Comparison of ENCODE assay signal across 8 cellular contexts in genomic region chr6:33533163-33533869, GRCh38. TPM values are rescaled to one million over a fixed set of nuclear protein-coding genes. Genes with fewer than 3 reads are reported as not detected.
DNase-seq lines count a peak whose midpoint lies in the region; ATAC-seq lines count a peak whose summit lies in the region.
"Not testable (repeated sequence)": the region's sequence is repeated elsewhere in the genome, so short reads cannot be mapped to it uniquely, and the experiment has no call there.

No MANE protein-coding gene starts in this region.

- ATAC-seq in activated CD8-positive, alpha-beta memory T cell treated with anti-CD3 and anti-CD28 coated beads, Interleukin-2, amount 10 ng/mL, durations not matched to agents 7 days and 5 days = peak; percentile 81

- H3K27ac Mint-ChIP-seq in activated CD8-positive, alpha-beta memory T cell treated with anti-CD3 and anti-CD28 coated beads, Interleukin-2, amount 10 ng/mL, durations not matched to agents 7 days and 5 days = peak overlapping the region; percentile 86

- H3K9me3 Mint-ChIP-seq in activated CD8-positive, alpha-beta memory T cell treated with anti-CD3 and anti-CD28 coated beads, Interleukin-2, amount 10 ng/mL, durations not matched to agents 7 days and 5 days (ENCODE audit: low read depth) = not testable (repeated sequence)

- not testable (repeated sequence) for H3K36me3 ChIP-seq in KOPT-K1 (ENCODE audit: insufficient read depth, low read length)

- peak overlapping the region; percentile 6 for H3K27ac ChIP-seq in KOPT-K1 (ENCODE audit: low read depth, low read length, poor library complexity, severe bottlenecking)

- H3K4me3 Mint-ChIP-seq in activated CD8-positive, alpha-beta memory T cell treated with anti-CD3 and anti-CD28 coated beads, Interleukin-2, amount 10 ng/mL, durations not matched to agents 7 days and 5 days = peak overlapping the region; percentile 73

- not testable (repeated sequence) for H3K27me3 Mint-ChIP-seq in activated CD8-positive, alpha-beta memory T cell treated with anti-CD3 and anti-CD28 coated beads, Interleukin-2, amount 10 ng/mL, durations not matched to agents 7 days and 5 days

- H3K36me3 Mint-ChIP-seq in activated CD8-positive, alpha-beta memory T cell treated with anti-CD3 and anti-CD28 coated beads, Interleukin-2, amount 10 ng/mL, durations not matched to agents 7 days and 5 days = not testable (repeated sequence)

- DNase-seq in activated CD4-positive, alpha-beta T cell treated with anti-CD3 and anti-CD28 coated beads for 1 hour = peak; percentile 35
- peak; percentile 85 for DNase-seq in activated CD8-positive, alpha-beta memory T cell treated with anti-CD3 and anti-CD28 coated beads, Interleukin-2, amount 10 ng/mL, durations not matched to agents 7 days and 5 days
- DNase-seq in activated T-helper 9 cell treated with anti-CD3 and anti-CD28 coated beads, Interleukin-2, amount 50 U/mL, for 16 hours (ENCODE audit: low read depth) = peak; percentile 16
- DNase-seq in central memory CD4-positive, alpha-beta T cell = peak; percentile 76
- peak; percentile 30 for DNase-seq in stimulated activated CD4-positive, alpha-beta T cell treated with anti-CD3 and anti-CD28 coated beads, Interleukin-12 subunit alpha, Interleukin-12 subunit beta, amount 100 ng/mL, for 4 hours
- peak; percentile 30 for DNase-seq in stimulated activated CD8-positive, alpha-beta memory T cell treated with anti-CD3 and anti-CD28 coated beads, Interleukin-12 subunit alpha, Interleukin-12 subunit beta, amount 100 ng/mL, for 1 hour (ENCODE audit: low read depth)
- DNase-seq in stimulated activated naive CD4-positive, alpha-beta T cell treated with Interleukin-2 at 50 U/mL for 16 hours (lab: John Stamatoyannopoulos, UW) = peak; percentile 21

- CTCF ChIA-PET in activated CD8-positive, alpha-beta memory T cell treated with anti-CD3 and anti-CD28 coated beads, Interleukin-2, amount 10 ng/mL, durations not matched to agents 7 days and 5 days (lab: Charles Lee) = interaction anchor here (1.0 to 2.5 kb wide), 7 partner anchors 15 to 211 kb away, joined by 3 to 16 read pairs (median 3); partner anchors contain the start of genes BAK1, CUTA and UQCC2

- H3K9me3 ChIP-seq in KOPT-K1 (ENCODE audit: insufficient read depth, low read length, poor library complexity, severe bottlenecking) = not testable (repeated sequence)

- H3K4me1 Mint-ChIP-seq in activated CD8-positive, alpha-beta memory T cell treated with anti-CD3 and anti-CD28 coated beads, Interleukin-2, amount 10 ng/mL, durations not matched to agents 7 days and 5 days = peaks cover 27% of the 10 kb centered on the region

RNA-seq across cellular contexts. Expression of gene BAK1, which starts 46.8 kb away (rescaled TPM):
- total RNA-seq in activated CD8-positive, alpha-beta memory T cell treated with anti-CD3 and anti-CD28 coated beads, Interleukin-2, amount 10 ng/mL, durations not matched to agents 7 days and 5 days = 10 to 100 TPM; 70.9 to 74.4 TPM

Comparison
In these comparisons a context has a peak if more than half of its experiments do, and no peak if none do; other contexts are left out.
1. Peak in every context shown above with its lines: DNase-seq, ATAC-seq and H3K27ac ChIP-seq.
2. DNase-seq: peak in every context shown above with its lines; median percentile 85 in activated CD8-positive, alpha-beta memory T cell treated with anti-CD3 and anti-CD28 coated beads, Interleukin-2, amount 10 ng/mL, durations not matched to agents 7 days and 5 days; 76 in central memory CD4-positive, alpha-beta T cell; 35 in activated CD4-positive, alpha-beta T cell treated with anti-CD3 and anti-CD28 coated beads for 1 hour; 30 in stimulated activated CD4-positive, alpha-beta T cell treated with anti-CD3 and anti-CD28 coated beads, Interleukin-12 subunit alpha, Interleukin-12 subunit beta, amount 100 ng/mL, for 4 hours; 30 in stimulated activated CD8-positive, alpha-beta memory T cell treated with anti-CD3 and anti-CD28 coated beads, Interleukin-12 subunit alpha, Interleukin-12 subunit beta, amount 100 ng/mL, for 1 hour; 21 in stimulated activated naive CD4-positive, alpha-beta T cell treated with Interleukin-2 at 50 U/mL for 16 hours; 16 in activated T-helper 9 cell treated with anti-CD3 and anti-CD28 coated beads, Interleukin-2, amount 50 U/mL, for 16 hours.